18 cellular contexts compared by ENCODE assay signal in the genomic region with DNA sequence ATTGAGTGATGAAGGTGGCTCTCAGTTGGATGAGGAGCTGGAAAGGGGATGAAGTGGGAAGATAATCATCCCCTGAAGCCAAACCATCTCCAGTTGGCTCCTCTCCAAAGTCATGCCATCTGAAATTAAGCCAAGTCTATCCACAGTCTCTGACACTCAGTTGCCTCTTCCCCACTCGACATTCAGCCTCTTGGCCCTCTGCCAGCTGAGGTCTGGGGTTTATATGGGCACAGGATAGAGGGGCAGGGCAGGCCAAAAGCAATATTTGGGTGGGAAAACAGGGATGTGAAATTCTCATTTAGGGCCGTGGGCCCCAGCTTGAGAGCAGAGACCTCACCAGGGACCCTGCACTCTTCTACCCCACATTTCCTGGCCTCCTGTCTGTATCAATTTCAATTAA.
DNase-seq lines count a peak whose midpoint lies in the region; ATAC-seq lines count a peak whose summit lies in the region.
"Had no signal": no experiment of that assay in that cellular context is flagged by ENCODE, and none has a peak within 500 bp of the region (broad histone marks: within the 10 kb centered on the region; RNA-seq: fewer than 3 reads in every experiment).

No MANE protein-coding gene starts in this region.

- DNase-seq in NCI-H748 (lab: John Stamatoyannopoulos, UW; ENCODE audit: unreplicated experiment), result peak; percentile 11
- no peak for DNase-seq in NCI-H748 treated with DMSO at 0.1 percent for 48 hours (lab: John Stamatoyannopoulos, UW)
- DNase-seq in NCI-H1092 (lab: John Stamatoyannopoulos, UW), result peak; percentile 4
- DNase-seq in NCI-H510A (lab: John Stamatoyannopoulos, UW), result peak; percentile 4
- peak; percentile 73 for DNase-seq in mesenteric fat pad (ENCODE audit: low spot score)
- no peak for DNase-seq in DMS 273 (lab: John Stamatoyannopoulos, UW; ENCODE audit: unreplicated experiment)
- DNase-seq: Calu3; CD4-positive, alpha-beta memory T cell; DMS53; EL; GOT3; MV-4-11; NCI-H1694 treated with DMSO at 0.1 percent for 48 hours; NCI-H2107; Right ventricle myocardium superior; SK-N-SH had no signal

- ATAC-seq in GM21526 (IDR thresholded peaks at IDR 0.05; ENCODE audit: low FRiP score, unreplicated experiment), result no peak
- ATAC-seq: HCT116 had no signal

Comparison
In these comparisons a context has a peak if more than half of its experiments do, and no peak if none do; other contexts are left out.
1. DNase-seq: peak in NCI-H748 (single experiment), NCI-H1092 (single experiment), NCI-H510A (single experiment) and mesenteric fat pad (single experiment); none in NCI-H748 treated with DMSO at 0.1 percent for 48 hours (single experiment) and DMS 273 (single experiment).